7 cellular contexts compared by ENCODE assay signal in the genomic region with DNA sequence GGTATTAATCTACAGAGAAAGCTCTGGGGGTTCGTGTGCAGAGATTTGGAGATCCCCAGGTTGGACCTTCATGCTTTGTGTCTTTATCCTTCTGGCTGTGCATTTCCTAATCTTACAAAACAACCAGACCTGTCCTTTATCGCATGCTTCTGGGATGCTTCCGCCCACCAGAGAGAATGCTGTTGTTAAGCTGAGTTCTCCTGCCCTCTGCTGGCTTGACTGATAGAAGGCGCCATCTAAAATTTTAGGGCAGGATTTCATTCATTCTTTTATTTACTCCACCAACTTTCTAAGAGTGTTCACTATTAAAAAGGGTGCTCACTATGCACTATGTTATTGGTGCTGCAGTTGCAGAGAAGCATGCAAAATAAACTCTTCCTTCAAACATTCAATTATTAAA. TPM values are rescaled to one million over a fixed set of nuclear protein-coding genes. Genes with fewer than 3 reads are reported as not detected.
DNase-seq lines count a peak whose midpoint lies in the region; TF ChIP-seq lines count a peak whose summit lies in the region.

No MANE protein-coding gene starts in this region.

- no peaks in the 10 kb centered on the region for H3K27me3 ChIP-seq in GM06990 (replicated peaks; ENCODE audit: control insufficient read depth, insufficient read depth, low read length)
- no peaks in the 10 kb centered on the region for H3K27me3 ChIP-seq in KMS-11 (ENCODE audit: insufficient read depth, low read depth)
- no peaks in the 10 kb centered on the region for H3K27me3 ChIP-seq in liver (ENCODE audit: control insufficient read depth in 4 of 4, insufficient read depth in 4 of 4, low read length in 3 of 4)
- no peaks in the 10 kb centered on the region for H3K27me3 ChIP-seq in testis

- DNase-seq in GM06990 (ENCODE audit: extremely low read depth, insufficient read length) (no peak), SHP77 (lab: John Stamatoyannopoulos, UW) (peak; percentile 38 to 49), coronary artery (ENCODE audit: low spot score) (no peak), testis (peak; percentile 81), GM19240 (ENCODE audit: insufficient read length, low spot score) (no peak)

- no peak overlapping the region for H3K4me3 ChIP-seq in GM06990 (replicated peaks; ENCODE audit: low read depth, low read length)
- H3K4me3 ChIP-seq in KMS-11 (IDR thresholded peaks at IDR 0.05; ENCODE audit: insufficient read depth, low read depth, low read length) = no peak overlapping the region
- no peak overlapping the region for H3K4me3 ChIP-seq in coronary artery
- no peak overlapping the region for H3K4me3 ChIP-seq in liver (ENCODE audit: low read depth in 1 of 3, low read length in 3 of 3)
- H3K4me3 ChIP-seq in testis = no peak overlapping the region

- peak; percentile 91 to 93 for TF ChIP-seq RAD21 in liver (IDR thresholded peaks at IDR 0.05)

- H3K4me2 ChIP-seq in KMS-11 = no peak overlapping the region

- no peaks in the 10 kb centered on the region for H4K20me1 ChIP-seq in KMS-11 (ENCODE audit: insufficient read depth)

- H3K27ac ChIP-seq in KMS-11 = no peak overlapping the region
- no peak overlapping the region for H3K27ac ChIP-seq in coronary artery
- H3K27ac ChIP-seq in liver (ENCODE audit: low read depth in 1 of 2, low read length in 2 of 2) = peak overlapping the region in 1 of 2 donors; percentile 2
- H3K27ac ChIP-seq in testis = no peak overlapping the region

- no peak overlapping the region for H2AFZ ChIP-seq in KMS-11 (ENCODE audit: low read depth)

- H3K36me3 ChIP-seq in GM06990 (ENCODE audit: control insufficient read depth, insufficient read depth, low read length) = no peaks in the 10 kb centered on the region
- H3K36me3 ChIP-seq in KMS-11 (ENCODE audit: insufficient read depth) = no peaks in the 10 kb centered on the region
- H3K36me3 ChIP-seq in liver (ENCODE audit: control insufficient read depth in 4 of 4, insufficient read depth in 3 of 4, low read depth in 1 of 4, low read length in 3 of 4) = no peaks in the 10 kb centered on the region
- H3K36me3 ChIP-seq in testis (ENCODE audit: low read depth, missing control alignments) = no peaks in the 10 kb centered on the region

- TF ChIP-seq CTCF in GM06990 (IDR thresholded peaks at IDR 0.05; ENCODE audit: insufficient read depth, low read length, poor library complexity, severe bottlenecking) (peak; percentile 65), KMS-11 (conservative IDR thresholded peaks at IDR 0.05; ENCODE audit: low read depth, low read length) (peak; percentile 58), coronary artery (IDR thresholded peaks at IDR 0.05) (peak; percentile 20), liver (IDR thresholded peaks at IDR 0.05; ENCODE audit: low read depth, low read length, missing input control) (peak; percentile 78), testis (IDR thresholded peaks at IDR 0.05) (peak; percentile 62 to 78 (median 77))

- intact Hi-C loops in testis (cut with DNase I; ENCODE audit: low total_unique reads) = loop anchor here (10.0 kb wide), 1 partner anchor 354 kb away; no protein-coding TSS in a partner anchor

- WGBS in liver = 21% methylated on average over 4 of the region's 4 CpGs
- 15 to 27% methylated on average over 4 of the region's 4 CpGs for WGBS in testis, 2 donors

- no peak for TF ChIP-seq POLR2A in testis (IDR thresholded peaks at IDR 0.05)

- H3K9ac ChIP-seq in KMS-11 (no peak overlapping the region), liver (ENCODE audit: low read depth in 1 of 2, low read length in 2 of 2) (no peak overlapping the region)

- H3K9me3 ChIP-seq in liver (ENCODE audit: control insufficient read depth in 4 of 4, low read length in 3 of 4) (no peaks in the 10 kb centered on the region), testis (no peaks in the 10 kb centered on the region)

- peaks cover 5% of the 10 kb centered on the region for H3K4me1 ChIP-seq in KMS-11 (ENCODE audit: low read depth, poor library complexity, severe bottlenecking)
- peaks cover 0 to 7% (median 1%) of the 10 kb centered on the region in 4 donors for H3K4me1 ChIP-seq in liver (ENCODE audit: control insufficient read depth in 4 of 4, insufficient read depth in 4 of 4, low read length in 3 of 4)
- H3K4me1 ChIP-seq in testis = no peaks in the 10 kb centered on the region

- H3K79me2 ChIP-seq in KMS-11 (ENCODE audit: insufficient read depth, low read depth) = no peaks in the 10 kb centered on the region

TF ChIP-seq in liver, 16 proteins besides CTCF, POLR2A, EP300 and RAD21:
- TF ChIP-seq FOXA1 (IDR thresholded peaks at IDR 0.05) (no peak), JUND (IDR thresholded peaks at IDR 0.05) (no peak), NR2F2 (IDR thresholded peaks at IDR 0.05) (no peak), EGR1 (IDR thresholded peaks at IDR 0.05; ENCODE audit: low read depth in 2 of 2) (no peak), HNF4G (IDR thresholded peaks at IDR 0.05) (no peak), SP1 (IDR thresholded peaks at IDR 0.05) (no peak), FOXA2 (IDR thresholded peaks at IDR 0.05) (no peak), HNF4A (conservative IDR thresholded peaks at IDR 0.05) (no peak), YY1 (IDR thresholded peaks at IDR 0.05) (no peak), RXRA (IDR thresholded peaks at IDR 0.05) (no peak), GABPA (IDR thresholded peaks at IDR 0.05 in 1 of 2, conservative IDR thresholded peaks at IDR 0.05 in 1 of 2) (no peak), TAF1 (conservative IDR thresholded peaks at IDR 0.05) (no peak)
- TF ChIP-seq, protein P1, sequence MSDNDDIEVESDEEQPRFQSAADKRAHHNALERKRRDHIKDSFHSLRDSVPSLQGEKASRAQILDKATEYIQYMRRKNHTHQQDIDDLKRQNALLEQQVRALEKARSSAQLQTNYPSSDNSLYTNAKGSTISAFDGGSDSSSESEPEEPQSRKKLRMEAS (IDR thresholded peaks at IDR 0.05) = no peak
- TF ChIP-seq, protein P2, sequence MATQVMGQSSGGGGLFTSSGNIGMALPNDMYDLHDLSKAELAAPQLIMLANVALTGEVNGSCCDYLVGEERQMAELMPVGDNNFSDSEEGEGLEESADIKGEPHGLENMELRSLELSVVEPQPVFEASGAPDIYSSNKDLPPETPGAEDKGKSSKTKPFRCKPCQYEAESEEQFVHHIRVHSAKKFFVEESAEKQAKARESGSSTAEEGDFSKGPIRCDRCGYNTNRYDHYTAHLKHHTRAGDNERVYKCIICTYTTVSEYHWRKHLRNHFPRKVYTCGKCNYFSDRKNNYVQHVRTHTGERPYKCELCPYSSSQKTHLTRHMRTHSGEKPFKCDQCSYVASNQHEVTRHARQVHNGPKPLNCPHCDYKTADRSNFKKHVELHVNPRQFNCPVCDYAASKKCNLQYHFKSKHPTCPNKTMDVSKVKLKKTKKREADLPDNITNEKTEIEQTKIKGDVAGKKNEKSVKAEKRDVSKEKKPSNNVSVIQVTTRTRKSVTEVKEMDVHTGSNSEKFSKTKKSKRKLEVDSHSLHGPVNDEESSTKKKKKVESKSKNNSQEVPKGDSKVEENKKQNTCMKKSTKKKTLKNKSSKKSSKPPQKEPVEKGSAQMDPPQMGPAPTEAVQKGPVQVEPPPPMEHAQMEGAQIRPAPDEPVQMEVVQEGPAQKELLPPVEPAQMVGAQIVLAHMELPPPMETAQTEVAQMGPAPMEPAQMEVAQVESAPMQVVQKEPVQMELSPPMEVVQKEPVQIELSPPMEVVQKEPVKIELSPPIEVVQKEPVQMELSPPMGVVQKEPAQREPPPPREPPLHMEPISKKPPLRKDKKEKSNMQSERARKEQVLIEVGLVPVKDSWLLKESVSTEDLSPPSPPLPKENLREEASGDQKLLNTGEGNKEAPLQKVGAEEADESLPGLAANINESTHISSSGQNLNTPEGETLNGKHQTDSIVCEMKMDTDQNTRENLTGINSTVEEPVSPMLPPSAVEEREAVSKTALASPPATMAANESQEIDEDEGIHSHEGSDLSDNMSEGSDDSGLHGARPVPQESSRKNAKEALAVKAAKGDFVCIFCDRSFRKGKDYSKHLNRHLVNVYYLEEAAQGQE (IDR thresholded peaks at IDR 0.05) = no peak
- TF ChIP-seq, protein P3, sequence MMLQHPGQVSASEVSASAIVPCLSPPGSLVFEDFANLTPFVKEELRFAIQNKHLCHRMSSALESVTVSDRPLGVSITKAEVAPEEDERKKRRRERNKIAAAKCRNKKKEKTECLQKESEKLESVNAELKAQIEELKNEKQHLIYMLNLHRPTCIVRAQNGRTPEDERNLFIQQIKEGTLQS (IDR thresholded peaks at IDR 0.05) = no peak
- TF ChIP-seq, protein P4, sequence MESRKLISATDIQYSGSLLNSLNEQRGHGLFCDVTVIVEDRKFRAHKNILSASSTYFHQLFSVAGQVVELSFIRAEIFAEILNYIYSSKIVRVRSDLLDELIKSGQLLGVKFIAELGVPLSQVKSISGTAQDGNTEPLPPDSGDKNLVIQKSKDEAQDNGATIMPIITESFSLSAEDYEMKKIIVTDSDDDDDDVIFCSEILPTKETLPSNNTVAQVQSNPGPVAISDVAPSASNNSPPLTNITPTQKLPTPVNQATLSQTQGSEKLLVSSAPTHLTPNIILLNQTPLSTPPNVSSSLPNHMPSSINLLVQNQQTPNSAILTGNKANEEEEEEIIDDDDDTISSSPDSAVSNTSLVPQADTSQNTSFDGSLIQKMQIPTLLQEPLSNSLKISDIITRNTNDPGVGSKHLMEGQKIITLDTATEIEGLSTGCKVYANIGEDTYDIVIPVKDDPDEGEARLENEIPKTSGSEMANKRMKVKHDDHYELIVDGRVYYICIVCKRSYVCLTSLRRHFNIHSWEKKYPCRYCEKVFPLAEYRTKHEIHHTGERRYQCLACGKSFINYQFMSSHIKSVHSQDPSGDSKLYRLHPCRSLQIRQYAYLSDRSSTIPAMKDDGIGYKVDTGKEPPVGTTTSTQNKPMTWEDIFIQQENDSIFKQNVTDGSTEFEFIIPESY (IDR thresholded peaks at IDR 0.05) = no peak

RNA-seq across cellular contexts. Expression of a gene that starts 8.7 kb away (rescaled TPM):
- not detected for total RNA-seq in liver
- not detected for polyA plus RNA-seq in liver
- total RNA-seq in testis = not detected
- polyA plus RNA-seq in testis (ENCODE audit: insufficient read depth, low read depth, low replicate concordance) = 0.84 TPM

RNA-seq across cellular contexts. Expression of a gene that starts 23.5 kb away (rescaled TPM):
- not detected for total RNA-seq in liver
- not detected for polyA plus RNA-seq in liver
- under 1 TPM; 0.37 to 0.71 TPM for total RNA-seq in testis
- 0.79 TPM for polyA plus RNA-seq in testis (ENCODE audit: insufficient read depth, low read depth, low replicate concordance)

Comparison
In these comparisons a context has a peak if more than half of its experiments do, and no peak if none do; other contexts are left out.
1. DNase-seq: peak in SHP77 (2 of 2) and testis (single experiment); none in GM06990 (single experiment), coronary artery (single experiment) and GM19240 (single experiment).
2. CTCF ChIP-seq: peak in every context shown above with its lines; median percentile 78 in liver; 77 in testis; 65 in GM06990; 58 in KMS-11; 20 in coronary artery.